8 cellular contexts compared by ENCODE assay signal in the genomic region with DNA sequence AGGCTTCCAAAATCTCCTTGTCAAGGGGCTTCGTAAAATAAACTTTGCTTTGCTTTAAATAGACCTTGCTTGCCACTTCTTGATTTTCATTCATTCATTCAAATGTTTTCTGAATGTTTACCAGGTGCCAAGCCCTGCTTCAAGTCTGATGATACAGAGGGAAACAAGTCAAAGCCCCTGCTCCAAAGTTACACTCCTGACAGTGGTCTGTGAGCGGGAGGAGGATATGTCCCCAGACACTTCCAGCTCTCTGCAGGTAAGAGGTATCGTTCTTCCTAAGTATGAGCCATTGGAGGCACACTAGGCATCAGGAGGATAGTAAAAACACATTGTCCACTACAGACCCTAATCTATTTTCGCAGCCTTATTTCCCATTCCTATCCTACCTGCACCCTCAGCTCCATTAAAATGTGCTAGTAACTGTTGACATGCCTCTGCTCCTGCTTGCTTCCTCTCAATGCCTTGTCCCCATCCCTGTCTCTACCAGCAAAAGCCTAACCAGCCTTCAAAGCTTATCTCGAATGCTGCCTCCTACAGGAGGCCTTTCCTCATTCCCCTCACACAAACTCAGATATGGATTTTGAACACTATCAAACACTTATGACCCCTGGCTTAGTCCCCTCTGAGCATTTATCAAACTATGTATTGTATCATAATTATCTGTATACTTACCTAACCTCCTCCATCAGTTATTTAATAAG. TPM values are rescaled to one million over a fixed set of nuclear protein-coding genes. Genes with fewer than 3 reads are reported as not detected.
A peak's percentile ranks its signal among the peaks of the same experiment; 100 is the strongest.
DNase-seq lines count a peak whose midpoint lies in the region; ATAC-seq, FAIRE-seq and TF ChIP-seq lines count a peak whose summit lies in the region.

No MANE protein-coding gene starts in this region.

- intact Hi-C loops in CD4-positive, alpha-beta memory T cell (cut with micrococcal nuclease): loop anchor here (1.0 to 2.0 kb wide), 4 partner anchors 81 to 278 kb away; partner anchors contain the start of gene KBTBD7

- no peak for ATAC-seq in naive thymus-derived CD8-positive, alpha-beta T cell
- ATAC-seq in HG02571 (IDR thresholded peaks at IDR 0.05; ENCODE audit: unreplicated experiment) (no peak), HG03469 (IDR thresholded peaks at IDR 0.05; ENCODE audit: unreplicated experiment) (no peak), HG02870 (IDR thresholded peaks at IDR 0.05; ENCODE audit: unreplicated experiment) (no peak)

- H3K9ac ChIP-seq in astrocyte (ENCODE audit: low read length): no peak overlapping the region

- CTCF ChIA-PET in CD4-positive, alpha-beta memory T cell (lab: Charles Lee; ENCODE audit: partially characterized antibody): interaction anchor here (0.8 to 5.5 kb wide), 37 partner anchors 9 to 277 kb away, joined by 3 to 48 read pairs (median 5); partner anchors contain the start of gene ELF1

- no peak overlapping the region for H3K4me3 ChIP-seq in CD4-positive, alpha-beta memory T cell (ENCODE audit: low read length in 2 of 2)
- no peak overlapping the region for H3K4me3 ChIP-seq in astrocyte (ENCODE audit: insufficient read depth, low read depth, low read length)

- H3K9me3 ChIP-seq in CD4-positive, alpha-beta memory T cell (ENCODE audit: control insufficient read depth in 1 of 2, low read length in 2 of 2): no peaks in the 10 kb centered on the region
- H3K9me3 ChIP-seq in astrocyte (ENCODE audit: insufficient read depth, low read depth, low read length): no peaks in the 10 kb centered on the region

- H3K27me3 ChIP-seq in CD4-positive, alpha-beta memory T cell (ENCODE audit: insufficient read depth, low read length): no peaks in the 10 kb centered on the region
- no peaks in the 10 kb centered on the region for H3K27me3 ChIP-seq in astrocyte (ENCODE audit: insufficient read depth, low read length)

- no peak overlapping the region for H2AFZ ChIP-seq in astrocyte (ENCODE audit: low read depth, low read length)

- peak overlapping the region in 4 of 7 donors; percentile 7 to 80 (median 49) for H3K27ac Mint-ChIP-seq in CD4-positive, alpha-beta memory T cell
- H3K27ac Mint-ChIP-seq in astrocyte (ENCODE audit: unreplicated experiment) (no peak overlapping the region), immature natural killer cell (peak overlapping the region in 1 of 6 donors; percentile 5)
- H3K27ac Mint-ChIP-seq in naive thymus-derived CD8-positive, alpha-beta T cell: peak overlapping the region in 9 of 10 donors; percentile 0 to 89 (median 39)

- H3K4me2 ChIP-seq in astrocyte (ENCODE audit: low read length): no peak overlapping the region

- H3K36me3 Mint-ChIP-seq in CD4-positive, alpha-beta memory T cell: peaks cover 0 to 2% of the 10 kb centered on the region in 2 donors
- no peaks in the 10 kb centered on the region for H3K36me3 Mint-ChIP-seq in astrocyte (ENCODE audit: low read depth, unreplicated experiment)
- no peaks in the 10 kb centered on the region for H3K36me3 Mint-ChIP-seq in naive thymus-derived CD8-positive, alpha-beta T cell
- no peaks in the 10 kb centered on the region for H3K36me3 Mint-ChIP-seq in immature natural killer cell

- H3K9me3 Mint-ChIP-seq in CD4-positive, alpha-beta memory T cell: no peaks in the 10 kb centered on the region
- no peaks in the 10 kb centered on the region for H3K9me3 Mint-ChIP-seq in astrocyte (ENCODE audit: unreplicated experiment)
- H3K9me3 Mint-ChIP-seq in naive thymus-derived CD8-positive, alpha-beta T cell: no peaks in the 10 kb centered on the region
- H3K9me3 Mint-ChIP-seq in immature natural killer cell: no peaks in the 10 kb centered on the region

- peak; percentile 21 for TF ChIP-seq CTCF in astrocyte (IDR thresholded peaks at IDR 0.05; ENCODE audit: insufficient read depth, low read depth, low read length)

- DNase-seq in CD4-positive, alpha-beta memory T cell: no peak
- peak; percentile 18 for DNase-seq in HCEC 1CT
- DNase-seq in astrocyte (ENCODE audit: low read depth): no peak
- DNase-seq in naive thymus-derived CD8-positive, alpha-beta T cell: no peak
- DNase-seq in immature natural killer cell: no peak

- no peak overlapping the region for H3K27ac ChIP-seq in CD4-positive, alpha-beta memory T cell (ENCODE audit: low read depth, low read length)
- no peak overlapping the region for H3K27ac ChIP-seq in astrocyte (ENCODE audit: low read depth, low read length)

- H3K79me2 ChIP-seq in astrocyte (ENCODE audit: insufficient read depth, low read length): peaks cover 84% of the 10 kb centered on the region

- peaks cover 70% of the 10 kb centered on the region for H4K20me1 ChIP-seq in astrocyte (ENCODE audit: insufficient read depth, low read length)

- peak overlapping the region in 3 of 8 donors; percentile 5 to 73 (median 43) for H3K4me3 Mint-ChIP-seq in CD4-positive, alpha-beta memory T cell
- H3K4me3 Mint-ChIP-seq in astrocyte (ENCODE audit: unreplicated experiment) (no peak overlapping the region), immature natural killer cell (peak overlapping the region in 1 of 5 donors; percentile 34)
- peak overlapping the region in 5 of 10 donors; percentile 3 to 47 (median 14) for H3K4me3 Mint-ChIP-seq in naive thymus-derived CD8-positive, alpha-beta T cell

- peaks cover 37% of the 10 kb centered on the region for H3K4me1 ChIP-seq in CD4-positive, alpha-beta memory T cell (ENCODE audit: insufficient read depth, low read length)
- no peaks in the 10 kb centered on the region for H3K4me1 ChIP-seq in astrocyte (ENCODE audit: insufficient read depth, low read length)

- FAIRE-seq in astrocyte (lab: Jason Lieb, UNC): no peak

- POLR2A ChIA-PET in CD4-positive, alpha-beta memory T cell (lab: Charles Lee; ENCODE audit: partially characterized antibody): interaction anchor here (0.7 to 2.9 kb wide), 5 partner anchors 37 to 133 kb away, joined by 3 to 17 read pairs (median 7); partner anchors contain the start of gene ELF1
- POLR2A ChIA-PET in naive thymus-derived CD8-positive, alpha-beta T cell (lab: Charles Lee): interaction anchor here (0.7 to 1.5 kb wide), 2 partner anchors 36 to 50 kb away, joined by 3 read pairs; partner anchors contain the start of gene ELF1

- H3K4me1 Mint-ChIP-seq in CD4-positive, alpha-beta memory T cell: peaks cover 31 to 51% (median 38%) of the 10 kb centered on the region in 4 donors
- H3K4me1 Mint-ChIP-seq in astrocyte (ENCODE audit: low read depth, unreplicated experiment) (peaks cover 30% of the 10 kb centered on the region), immature natural killer cell (peaks cover 32 to 43% of the 10 kb centered on the region in 2 donors)
- peaks cover 24 to 77% (median 53%) of the 10 kb centered on the region in 4 donors for H3K4me1 Mint-ChIP-seq in naive thymus-derived CD8-positive, alpha-beta T cell

- H3K36me3 ChIP-seq in CD4-positive, alpha-beta memory T cell (ENCODE audit: insufficient read depth, low read length): no peaks in the 10 kb centered on the region
- H3K36me3 ChIP-seq in astrocyte (ENCODE audit: insufficient read depth, low read length): no peaks in the 10 kb centered on the region

- no peaks in the 10 kb centered on the region for H3K27me3 Mint-ChIP-seq in CD4-positive, alpha-beta memory T cell
- H3K27me3 Mint-ChIP-seq in astrocyte (ENCODE audit: low read depth, unreplicated experiment) (no peaks in the 10 kb centered on the region), immature natural killer cell (ENCODE audit: low read depth in 3 of 3) (peaks cover under 1 to 9% (median 2%) of the 10 kb centered on the region in 3 donors)
- no peaks in the 10 kb centered on the region for H3K27me3 Mint-ChIP-seq in naive thymus-derived CD8-positive, alpha-beta T cell

RNA-seq across cellular contexts. Expression of gene WBP4, which starts 6.2 kb away (rescaled TPM):
- 1 to 10 TPM; 8.4 to 9.1 TPM for total RNA-seq in CD4-positive, alpha-beta memory T cell
- polyA plus RNA-seq in CD4-positive, alpha-beta memory T cell: 1 to 10 TPM; 1.9 to 4.1 TPM
- total RNA-seq in astrocyte: 10.4 and 10.6 TPM in 2 replicates
- 1 to 10 TPM; 8.8 to 9.0 TPM for total RNA-seq in naive thymus-derived CD8-positive, alpha-beta T cell
- polyA plus RNA-seq in naive thymus-derived CD8-positive, alpha-beta T cell: 1 to 10 TPM; 3.7 to 4.9 (median 3.9) TPM
- polyA plus RNA-seq in immature natural killer cell: 1 to 10 TPM; 3.6 to 5.4 (median 4.4) TPM

RNA-seq across cellular contexts. Expression of gene ELF1, which starts 36.0 kb away (rescaled TPM):
- 100 to 1,000 TPM; 188 to 192 TPM for total RNA-seq in CD4-positive, alpha-beta memory T cell
- polyA plus RNA-seq in CD4-positive, alpha-beta memory T cell: 100 to 1,000 TPM; 136 to 149 TPM
- total RNA-seq in astrocyte: 69.1 and 75.1 TPM in 2 replicates
- 100 to 1,000 TPM; 184 to 200 TPM for total RNA-seq in naive thymus-derived CD8-positive, alpha-beta T cell
- 100 to 1,000 TPM; 127 to 155 (median 130) TPM for polyA plus RNA-seq in naive thymus-derived CD8-positive, alpha-beta T cell
- polyA plus RNA-seq in immature natural killer cell: 100 to 1,000 TPM in 1 of 3 donors, 10 to 100 TPM in 2; 76.8 to 128 (median 92.9) TPM
